ENCODE assay signal across 8 cellular contexts in genomic region chr9:134165357-134166315, GRCh38. TPM values are rescaled to one million over a fixed set of nuclear protein-coding genes. Genes with fewer than 3 reads are reported as not detected.
A peak's percentile ranks its signal among the peaks of the same experiment; 100 is the strongest.
DNase-seq lines count a peak whose midpoint lies in the region; ATAC-seq and TF ChIP-seq lines count a peak whose summit lies in the region.

No MANE protein-coding gene starts in this region.

- no peak for ATAC-seq in GM21576 (IDR thresholded peaks at IDR 0.05; ENCODE audit: unreplicated experiment)

- no peak overlapping the region for H3K27ac Mint-ChIP-seq in nephron progenitor cell
- H3K27ac Mint-ChIP-seq in Calu3 (ENCODE audit: unreplicated experiment), result no peak overlapping the region

- CTCF ChIA-PET in Calu3 (lab: Charles Lee), result interaction anchor here (0.9 kb wide), 2 partner anchors 163 to 284 kb away, joined by 3 to 4 read pairs; no protein-coding TSS in a partner anchor

- no peak overlapping the region for H3K4me3 Mint-ChIP-seq in nephron progenitor cell
- H3K4me3 Mint-ChIP-seq in Calu3 (ENCODE audit: low read depth, unreplicated experiment), result no peak overlapping the region

- H3K27me3 Mint-ChIP-seq in nephron progenitor cell (ENCODE audit: low read depth, poor library complexity), result peaks cover 10% of the 10 kb centered on the region
- no peaks in the 10 kb centered on the region for H3K27me3 Mint-ChIP-seq in Calu3 (ENCODE audit: unreplicated experiment)

- DNase-seq in EH (ENCODE audit: low read depth), result peak; percentile 27
- DNase-seq in activated CD4-positive, alpha-beta T cell treated with anti-CD3 and anti-CD28 coated beads for 24 hours (ENCODE audit: low read depth in 2 of 2), result peak; percentile 11 to 21
- DNase-seq in ecto neural progenitor cell (ENCODE audit: low spot score), result peak; percentile 74
- peak; percentile 39 for DNase-seq in putamen (ENCODE audit: low spot score)
- DNase-seq in KG1 (lab: John Stamatoyannopoulos, UW), result no peak
- no peak for DNase-seq in nephron progenitor cell
- DNase-seq in Calu3, result no peak

- peaks cover 8% of the 10 kb centered on the region for H3K4me1 Mint-ChIP-seq in nephron progenitor cell
- H3K4me1 Mint-ChIP-seq in Calu3 (ENCODE audit: low read depth, unreplicated experiment), result peaks cover 8% of the 10 kb centered on the region

- H3K9me3 Mint-ChIP-seq in nephron progenitor cell, result peaks cover 10% of the 10 kb centered on the region
- no peaks in the 10 kb centered on the region for H3K9me3 Mint-ChIP-seq in Calu3 (ENCODE audit: low read depth, unreplicated experiment)

- no TSS peak for BruUV-seq in Calu3 (replicated peaks; lab: Mats Ljungman, UMichigan)

- intact Hi-C loops in Calu3 (cut with micrococcal nuclease; ENCODE audit: unreplicated experiment), result no loop called here

- TF ChIP-seq CTCF in nephron progenitor cell (IDR thresholded peaks at IDR 0.05), result no peak
- no peak for TF ChIP-seq CTCF in Calu3 (IDR thresholded peaks at IDR 0.05; ENCODE audit: unreplicated experiment)

- peaks cover 24% of the 10 kb centered on the region for H3K36me3 Mint-ChIP-seq in nephron progenitor cell (ENCODE audit: low read depth)
- no peaks in the 10 kb centered on the region for H3K36me3 Mint-ChIP-seq in Calu3 (ENCODE audit: insufficient read depth, unreplicated experiment)

RNA-seq across cellular contexts. Expression of gene RNU6ATAC, which starts 1.3 kb away (rescaled TPM):
- 32.4 and 111 TPM in 2 replicates for total RNA-seq in Calu3 (2022)

RNA-seq across cellular contexts. Expression of gene WDR5, which starts 29.8 kb away (rescaled TPM):
- 27.5 and 30.1 TPM in 2 replicates for total RNA-seq in Calu3 (2022)

Comparison
In these comparisons a context has a peak if more than half of its experiments do, and no peak if none do; other contexts are left out.
1. DNase-seq: peak in EH (single experiment), activated CD4-positive, alpha-beta T cell treated with anti-CD3 and anti-CD28 coated beads for 24 hours (2 of 2), ecto neural progenitor cell (single experiment) and putamen (single experiment); none in KG1 (single experiment), nephron progenitor cell (single experiment) and Calu3 (single experiment).